Comparison of ENCODE assay signal across 8 cellular contexts in the genomic region with DNA sequence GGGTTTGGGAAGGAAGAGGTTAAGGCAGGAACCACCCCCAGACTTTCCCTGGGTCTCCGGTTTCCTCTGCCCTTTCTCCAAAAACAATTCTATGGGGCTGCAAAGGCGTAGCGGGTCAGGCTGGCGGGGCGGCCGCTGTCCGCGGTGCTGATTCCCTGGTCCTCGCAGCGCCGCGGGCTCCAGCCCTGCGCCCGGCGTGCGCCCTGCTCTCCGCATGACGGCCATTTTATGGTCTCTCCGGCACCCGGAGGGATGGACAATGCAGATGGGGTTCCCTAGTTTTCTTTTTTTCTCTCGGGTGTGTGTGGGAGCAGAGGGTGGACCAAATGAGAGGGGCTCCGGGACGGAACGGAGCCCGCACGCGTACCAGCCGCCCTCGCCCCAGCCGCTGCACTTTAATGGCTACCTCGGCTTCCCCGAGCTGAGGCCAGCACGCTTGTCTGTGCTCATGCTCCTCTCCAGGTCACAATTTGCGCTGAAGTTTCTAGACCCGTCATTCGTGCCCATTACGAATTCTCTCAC. TPM values are rescaled to one million over a fixed set of nuclear protein-coding genes. Genes with fewer than 3 reads are reported as not detected.
A peak's percentile ranks its signal among the peaks of the same experiment; 100 is the strongest.
DNase-seq lines count a peak whose midpoint lies in the region; ATAC-seq, FAIRE-seq and TF ChIP-seq lines count a peak whose summit lies in the region.

No MANE protein-coding gene starts in this region.

- POLR2A ChIA-PET in HEK293T (lab: Yijun Ruan, JAX) (no interaction called here), GM12878 (lab: Charles Lee) (no interaction called here)

- TF ChIP-seq RAD21 in GM12878 (IDR thresholded peaks at IDR 0.05; ENCODE audit: insufficient read depth, low read depth, low read length): no peak

- H4K20me1 ChIP-seq in GM12878 (ENCODE audit: control insufficient read depth, insufficient read depth): no peaks in the 10 kb centered on the region

- no peak for TF ChIP-seq EP300 in GM12878 (IDR thresholded peaks at IDR 0.05; ENCODE audit: borderline replicate concordance in 1 of 2, control insufficient read depth in 1 of 2, low read depth in 2 of 2, low read length in 2 of 2)

- peak; percentile 81 for DNase-seq in COLO668 (lab: John Stamatoyannopoulos, UW; ENCODE audit: unreplicated experiment)
- peak; percentile 74 for DNase-seq in HEK293T (ENCODE audit: extremely low spot score)
- DNase-seq in GM12878 (ENCODE audit: low read depth, low spot score): no peak
- DNase-seq in iris pigment epithelial cell (ENCODE audit: low read depth): peak; percentile 49
- DNase-seq in thyroid gland: peak; percentile 5 to 22

- no peak overlapping the region for H2AFZ ChIP-seq in GM12878 (ENCODE audit: control insufficient read depth, low read depth, low read length)

- no peaks in the 10 kb centered on the region for H3K4me1 ChIP-seq in GM12878 (ENCODE audit: control insufficient read depth, insufficient read depth, low read length)
- no peaks in the 10 kb centered on the region for H3K4me1 ChIP-seq in thyroid gland

- intact Hi-C loops in GM12878 (cut with micrococcal nuclease; ENCODE audit: unreplicated experiment): no loop called here
- intact Hi-C loops in thyroid gland (cut with DNase I): no loop called here

- WGBS in GM12878 (ENCODE audit: insufficient coverage, insufficient replicate concordance, low lambda C conversion rate, missing lambda C conversion rate): 74% methylated on average over 37 of the region's 37 CpGs
- 5 to 10% methylated on average over 32 to 36 of the region's 37 CpGs for WGBS in thyroid gland, 2 donors

- CTCF ChIA-PET in HEK293T (lab: Yijun Ruan, JAX): no interaction called here
- CTCF ChIA-PET in GM12878 (lab: Yijun Ruan, JAX): no interaction called here

- ATAC-seq in GM12878: peak; percentile 42; the same call in 2 of the 3 replicates
- no peak for ATAC-seq in HG03175 (IDR thresholded peaks at IDR 0.05; ENCODE audit: unreplicated experiment)
- no peak for ATAC-seq in GM19463 (IDR thresholded peaks at IDR 0.05; ENCODE audit: unreplicated experiment)
- no peak for ATAC-seq in HG02610 (IDR thresholded peaks at IDR 0.05; ENCODE audit: unreplicated experiment)

- no peak for FAIRE-seq in GM12878 (lab: Jason Lieb, UNC)

- RAD21 ChIA-PET in GM12878 (lab: Charles Lee; ENCODE audit: unreplicated experiment): no interaction called here

- no peak overlapping the region for H3K9ac ChIP-seq in GM12878 (ENCODE audit: control insufficient read depth, insufficient read depth, low read length)

- H3K36me3 ChIP-seq in GM12878 (ENCODE audit: control insufficient read depth in 2 of 2, insufficient read depth in 2 of 2, low read length in 1 of 2) (no peaks in the 10 kb centered on the region), thyroid gland (no peaks in the 10 kb centered on the region)

- in situ Hi-C loops in GM12878 (cut with MboI): no loop called here

- H3K79me2 ChIP-seq in GM12878 (ENCODE audit: control insufficient read depth, insufficient read depth, low read length): no peaks in the 10 kb centered on the region

- no peak overlapping the region for H3K27ac ChIP-seq in GM12878 (ENCODE audit: control insufficient read depth, insufficient read depth)
- H3K27ac ChIP-seq in thyroid gland: no peak overlapping the region

- H3K27me3 ChIP-seq in GM12878 (replicated peaks in 1 of 2; ENCODE audit: control insufficient read depth in 2 of 2, insufficient read depth in 2 of 2, low read length in 1 of 2) (peaks cover 2 to 7% of the 10 kb centered on the region in 2 experiments), thyroid gland (peaks cover 5% of the 10 kb centered on the region)

- H3K9me3 ChIP-seq in GM12878 (replicated peaks; ENCODE audit: control insufficient read depth, insufficient read depth, low read length): no peaks in the 10 kb centered on the region; the same call in 1 of the 3 replicates
- no peaks in the 10 kb centered on the region for H3K9me3 ChIP-seq in thyroid gland

- SMC1A ChIA-PET in GM12878 (lab: Charles Lee; ENCODE audit: uncharacterized antibody, unreplicated experiment): no interaction called here

- no peak overlapping the region for H3K4me2 ChIP-seq in GM12878 (ENCODE audit: control insufficient read depth, insufficient read depth)

- no TSS peak for BruUV-seq in GM12878 (replicated peaks; lab: Mats Ljungman, UMichigan)

- TF ChIP-seq POLR2A in GM12878 (IDR thresholded peaks at IDR 0.05; ENCODE audit: low read depth, low read length) (no peak), thyroid gland (IDR thresholded peaks at IDR 0.05) (no peak)

- TF ChIP-seq CTCF in GM12878 (IDR thresholded peaks at IDR 0.05 in 2 of 3, conservative IDR thresholded peaks at IDR 0.05 in 1 of 3; ENCODE audit: control insufficient read depth in 2 of 3, extremely low read depth in 1 of 3, insufficient read depth in 1 of 3, low read depth in 3 of 3, low read length in 3 of 3) (no peak), thyroid gland (IDR thresholded peaks at IDR 0.05) (no peak)

- H3K4me3 ChIP-seq in GM12878: no peak overlapping the region
- no peak overlapping the region for H3K4me3 ChIP-seq in thyroid gland (replicated peaks in 1 of 3)

TF ChIP-seq in HEK293T, 16 proteins besides CTCF, POLR2A, EP300 and RAD21:
- no peak for TF ChIP-seq ARNT (IDR thresholded peaks at IDR 0.05)
- TF ChIP-seq, protein P1, sequence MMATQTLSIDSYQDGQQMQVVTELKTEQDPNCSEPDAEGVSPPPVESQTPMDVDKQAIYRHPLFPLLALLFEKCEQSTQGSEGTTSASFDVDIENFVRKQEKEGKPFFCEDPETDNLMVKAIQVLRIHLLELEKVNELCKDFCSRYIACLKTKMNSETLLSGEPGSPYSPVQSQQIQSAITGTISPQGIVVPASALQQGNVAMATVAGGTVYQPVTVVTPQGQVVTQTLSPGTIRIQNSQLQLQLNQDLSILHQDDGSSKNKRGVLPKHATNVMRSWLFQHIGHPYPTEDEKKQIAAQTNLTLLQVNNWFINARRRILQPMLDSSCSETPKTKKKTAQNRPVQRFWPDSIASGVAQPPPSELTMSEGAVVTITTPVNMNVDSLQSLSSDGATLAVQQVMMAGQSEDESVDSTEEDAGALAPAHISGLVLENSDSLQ (IDR thresholded peaks at IDR 0.05): no peak

TF ChIP-seq in GM12878, 131 proteins besides CTCF, POLR2A, EP300 and RAD21:
- TF ChIP-seq BHLHE40 (IDR thresholded peaks at IDR 0.05; ENCODE audit: borderline replicate concordance in 1 of 2, low read depth in 2 of 2, low read length in 1 of 2): no peak
- TF ChIP-seq YY1 (IDR thresholded peaks at IDR 0.05; ENCODE audit: low read depth, low read length): peak; percentile 21; the same call in 1 of the 2 replicates
- TF ChIP-seq, protein P2, sequence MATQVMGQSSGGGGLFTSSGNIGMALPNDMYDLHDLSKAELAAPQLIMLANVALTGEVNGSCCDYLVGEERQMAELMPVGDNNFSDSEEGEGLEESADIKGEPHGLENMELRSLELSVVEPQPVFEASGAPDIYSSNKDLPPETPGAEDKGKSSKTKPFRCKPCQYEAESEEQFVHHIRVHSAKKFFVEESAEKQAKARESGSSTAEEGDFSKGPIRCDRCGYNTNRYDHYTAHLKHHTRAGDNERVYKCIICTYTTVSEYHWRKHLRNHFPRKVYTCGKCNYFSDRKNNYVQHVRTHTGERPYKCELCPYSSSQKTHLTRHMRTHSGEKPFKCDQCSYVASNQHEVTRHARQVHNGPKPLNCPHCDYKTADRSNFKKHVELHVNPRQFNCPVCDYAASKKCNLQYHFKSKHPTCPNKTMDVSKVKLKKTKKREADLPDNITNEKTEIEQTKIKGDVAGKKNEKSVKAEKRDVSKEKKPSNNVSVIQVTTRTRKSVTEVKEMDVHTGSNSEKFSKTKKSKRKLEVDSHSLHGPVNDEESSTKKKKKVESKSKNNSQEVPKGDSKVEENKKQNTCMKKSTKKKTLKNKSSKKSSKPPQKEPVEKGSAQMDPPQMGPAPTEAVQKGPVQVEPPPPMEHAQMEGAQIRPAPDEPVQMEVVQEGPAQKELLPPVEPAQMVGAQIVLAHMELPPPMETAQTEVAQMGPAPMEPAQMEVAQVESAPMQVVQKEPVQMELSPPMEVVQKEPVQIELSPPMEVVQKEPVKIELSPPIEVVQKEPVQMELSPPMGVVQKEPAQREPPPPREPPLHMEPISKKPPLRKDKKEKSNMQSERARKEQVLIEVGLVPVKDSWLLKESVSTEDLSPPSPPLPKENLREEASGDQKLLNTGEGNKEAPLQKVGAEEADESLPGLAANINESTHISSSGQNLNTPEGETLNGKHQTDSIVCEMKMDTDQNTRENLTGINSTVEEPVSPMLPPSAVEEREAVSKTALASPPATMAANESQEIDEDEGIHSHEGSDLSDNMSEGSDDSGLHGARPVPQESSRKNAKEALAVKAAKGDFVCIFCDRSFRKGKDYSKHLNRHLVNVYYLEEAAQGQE (IDR thresholded peaks at IDR 0.05; ENCODE audit: low read depth, low read length): peak; percentile 94
- no peak for TF ChIP-seq PAX5 (IDR thresholded peaks at IDR 0.05; ENCODE audit: borderline replicate concordance, low read depth, low read length)
TF ChIP-seq in GM12878: peak in this region for 2.

RNA-seq across cellular contexts. Expression of gene ST8SIA3, which starts 1.6 kb away (rescaled TPM):
- not detected in 2 replicates for total RNA-seq in GM12878 (2013; cell fraction: nucleolus; rRNA removed)
- total RNA-seq in GM12878 (2014; rRNA removed) (under 0.01 TPM in 1 of 2 replicates, not detected in the other), GM12878 (2014; rRNA removed; fragmentation: Illumina TruSeq; extraction: Trizol) (not detected in 2 replicates), GM12878 (2021) (not detected in 2 replicates), thyroid gland (under 1 TPM in 2 of 4 donors, not detected in 2; 0.17 to 0.39 TPM)
- not detected for polyA plus RNA-seq in GM12878 (2011; ENCODE audit: low read depth)
- polyA plus RNA-seq in GM12878 (2011; rRNA removed) (not detected in 2 replicates), GM12878 (2014; fragmentation: Illumina TruSeq; extraction: Trizol) (not detected in 2 replicates), GM12878 (2014; fragmentation: Nextera tagmentation; extraction: Ambion mirVana) (not detected), GM12878 (2014; rRNA removed) (not detected in 2 replicates), GM12878 (2016; fragmentation: Nextera tagmentation; extraction: Ambion mirVana) (not detected)
- polyA plus RNA-seq in GM12878 (2011; cell fraction: cytosol; rRNA removed): not detected in 2 replicates
- polyA plus RNA-seq in GM12878 (2011; cell fraction: nucleus; rRNA removed): not detected in 2 replicates
- polyA plus RNA-seq in GM12878 (2012): not detected in 2 replicates
- not detected in 2 replicates for polyA minus RNA-seq in GM12878 (2011; rRNA and poly(A)+ RNA removed)
- not detected in 2 replicates for polyA minus RNA-seq in GM12878 (2011; cell fraction: cytosol; rRNA and poly(A)+ RNA removed)
- polyA minus RNA-seq in GM12878 (2011; cell fraction: nucleus; rRNA and poly(A)+ RNA removed): not detected in 2 replicates
